34 cellular contexts compared by ENCODE assay signal in the genomic region with DNA sequence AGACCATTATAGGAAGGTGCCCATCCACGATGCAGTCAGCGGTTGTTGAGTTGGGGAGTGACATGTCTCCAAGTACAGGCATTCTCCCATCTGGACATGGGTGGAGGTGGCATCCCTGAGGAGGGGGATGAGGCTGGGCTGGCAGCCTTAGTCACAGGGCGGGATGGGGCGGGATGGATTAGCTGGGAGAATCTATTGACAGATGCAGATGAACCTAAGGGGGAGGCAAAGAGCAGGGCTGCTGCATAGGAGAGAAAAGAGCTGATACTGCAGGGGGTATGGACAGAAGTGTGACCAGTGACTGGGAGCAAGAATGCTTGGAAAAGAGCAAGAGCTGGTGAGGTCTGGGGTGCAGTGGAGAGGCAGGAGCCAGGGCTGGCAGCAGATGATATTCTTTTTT. TPM values are rescaled to one million over a fixed set of nuclear protein-coding genes. Genes with fewer than 3 reads are reported as not detected.
"Had no signal": no experiment of that assay in that cellular context is flagged by ENCODE, and none has a peak within 500 bp of the region (broad histone marks: within the 10 kb centered on the region; RNA-seq: fewer than 3 reads in every experiment).

No MANE protein-coding gene starts in this region.

- H3K27me3 Mint-ChIP-seq: activated naive CD4-positive, alpha-beta T cell treated with anti-CD3 and anti-CD28 coated beads, Interleukin-2, amount 10 ng/mL, durations not matched to agents 7 days and 5 days; activated naive CD8-positive, alpha-beta T cell; activated T-cell treated with anti-CD3 and anti-CD28 coated beads, Interleukin-2, amount 50 U/mL, for 24 hours; central memory CD8-positive, alpha-beta T cell had no signal

- H3K9me3 ChIP-seq: ascending aorta, MG63 had no signal

- ATAC-seq: activated CD8-positive, alpha-beta T cell treated with anti-CD3 and anti-CD28 coated beads, Interleukin-2, amount 10 ng/mL, durations not matched to agents 7 days and 5 days; Right ventricle myocardium inferior; SK-N-SH treated with all-trans-retinoic acid at 6 μM for 48 hours had no signal

- H3K4me3 ChIP-seq: ascending aorta, cardiac muscle cell, MG63, PC-9 had no signal

- H3K27ac Mint-ChIP-seq: activated CD8-positive, alpha-beta T cell treated with anti-CD3 and anti-CD28 coated beads, Interleukin-2, amount 10 ng/mL, durations not matched to agents 7 days and 5 days; activated naive CD4-positive, alpha-beta T cell treated with anti-CD3 and anti-CD28 coated beads, Interleukin-2, amount 10 ng/mL, durations not matched to agents 7 days and 5 days; activated naive CD8-positive, alpha-beta T cell; activated T-cell treated with anti-CD3 and anti-CD28 coated beads, Interleukin-2, amount 50 U/mL, for 24 hours; T-helper 2 cell treated with Interferon-gamma antibody and Interleukin-4, amounts not matched to agents 5 μg/mL and 100 μg/mL, for 36 hours had no signal

- H3K27me3 ChIP-seq: ascending aorta, cardiac muscle cell, MG63 had no signal

- H3K36me3 ChIP-seq: ascending aorta, MG63 had no signal

- H3K9me3 Mint-ChIP-seq: activated naive CD4-positive, alpha-beta T cell treated with anti-CD3 and anti-CD28 coated beads, Interleukin-2, amount 10 ng/mL, durations not matched to agents 7 days and 5 days; activated T-cell treated with anti-CD3 and anti-CD28 coated beads, Interleukin-2, amount 50 U/mL, for 24 hours; central memory CD8-positive, alpha-beta T cell; T-helper 2 cell treated with Interferon-gamma antibody and Interleukin-4, amounts not matched to agents 5 μg/mL and 100 μg/mL, for 36 hours had no signal

- H3K4me1 Mint-ChIP-seq: activated naive CD4-positive, alpha-beta T cell treated with anti-CD3 and anti-CD28 coated beads, Interleukin-2, amount 10 ng/mL, durations not matched to agents 7 days and 5 days; central memory CD8-positive, alpha-beta T cell had no signal

- H3K4me3 Mint-ChIP-seq: activated CD8-positive, alpha-beta T cell treated with anti-CD3 and anti-CD28 coated beads, Interleukin-2, amount 10 ng/mL, durations not matched to agents 7 days and 5 days; activated naive CD4-positive, alpha-beta T cell treated with anti-CD3 and anti-CD28 coated beads, Interleukin-2, amount 10 ng/mL, durations not matched to agents 7 days and 5 days; activated naive CD8-positive, alpha-beta T cell; activated T-cell treated with anti-CD3 and anti-CD28 coated beads, Interleukin-2, amount 50 U/mL, for 24 hours; central memory CD8-positive, alpha-beta T cell; T-helper 2 cell treated with Interferon-gamma antibody and Interleukin-4, amounts not matched to agents 5 μg/mL and 100 μg/mL, for 36 hours had no signal

- H3K27ac ChIP-seq: ascending aorta, cardiac muscle cell, PC-9, RWPE1 had no signal

- H3K4me1 ChIP-seq: ascending aorta had no signal

- DNase-seq: activated CD4-positive, alpha-beta T cell treated with anti-CD3 and anti-CD28 coated beads for 1 hour; activated CD4-positive, alpha-beta T cell treated with anti-CD3 and anti-CD28 coated beads for 48 hours; activated CD4-positive, alpha-beta T cell treated with anti-CD3 and anti-CD28 coated beads, Interleukin-2, amount 50 U/mL, for 4 hours; activated CD4-positive, CD25-positive, alpha-beta regulatory T cell; activated CD8-positive, alpha-beta T cell treated with anti-CD3 and anti-CD28 coated beads, Interleukin-2, amount 10 ng/mL, durations not matched to agents 7 days and 5 days; activated effector memory CD4-positive, alpha-beta T cell treated with Interleukin-2 at 50 U/mL for 16 hours; activated naive CD4-positive, alpha-beta T cell treated with anti-CD3 and anti-CD28 coated beads, Interleukin-2, amount 10 ng/mL, durations not matched to agents 7 days and 5 days; activated T-cell treated with anti-CD3 and anti-CD28 coated beads, Interleukin-2, amount 50 U/mL, for 24 hours; amygdala; Kasumi-1; KG1; MG63; NCI-H1048; NCI-H1105 treated with DMSO at 0.1 percent for 48 hours; NCI-H1436; NCI-H1694; NCI-H1930; NCI-H2081 treated with DMSO at 0.1 percent for 48 hours; NCI-H345; NCI-H526 treated with DMSO at 0.1 percent for 48 hours; NK-92 treated with Interleukin-12 subunit alpha and Interleukin-12 subunit beta, amount 100 ng/mL, for 24 hours; PC-9; SIG-M5; SW 1271 had no signal

- H3K4me2 ChIP-seq: PC-9 had no signal

- H2AFZ ChIP-seq: PC-9 had no signal

RNA-seq across cellular contexts. Expression of gene SCN3B, which starts 42.7 kb away (rescaled TPM):
- total RNA-seq: activated CD8-positive, alpha-beta T cell treated with anti-CD3 and anti-CD28 coated beads, Interleukin-2, amount 10 ng/mL, durations not matched to agents 7 days and 5 days; OCI-LY7; PC-9; T-helper 1 cell treated with Interleukin-12 subunit alpha and Interleukin-12 subunit beta and Interleukin-4 antibody, amounts not matched to agents 30 ng/mL and 1 ng/mL, for 36 hours had no signal
